ENCODE assay signal across 20 cellular contexts in genomic region chr20:21706345-21707195, GRCh38. TPM values are rescaled to one million over a fixed set of nuclear protein-coding genes. Genes with fewer than 3 reads are reported as not detected.
DNase-seq lines count a peak whose midpoint lies in the region; ATAC-seq and TF ChIP-seq lines count a peak whose summit lies in the region.
"Had no signal": no experiment of that assay in that cellular context is flagged by ENCODE, and none has a peak within 500 bp of the region (broad histone marks: within the 10 kb centered on the region; RNA-seq: fewer than 3 reads in every experiment).

No MANE protein-coding gene starts in this region.

- BruUV-seq in IMR-90 (replicated peaks; lab: Mats Ljungman, UMichigan): no TSS peak

- no peaks in the 10 kb centered on the region for H3K36me3 ChIP-seq in IMR-90 (ENCODE audit: control insufficient read depth, insufficient read depth, low read length)
- H3K36me3 ChIP-seq in hepatocyte (replicated peaks; ENCODE audit: insufficient read depth, low read depth): no peaks in the 10 kb centered on the region
- no peaks in the 10 kb centered on the region for H3K36me3 ChIP-seq in CD8-positive, alpha-beta memory T cell (ENCODE audit: insufficient read depth, low read length)
- H3K36me3 ChIP-seq: adrenal gland, SJSA1, transverse colon had no signal

- H2BK120ac ChIP-seq in IMR-90 (ENCODE audit: low read depth, low read length): no peak overlapping the region

- WGBS in IMR-90 (ENCODE audit: extremely low coverage in 2 of 2, insufficient read length in 1 of 2), 2 experiments: 3% methylated on average over 27 of the region's 73 CpGs; no CpG with 5 or more reads in 1 of the 2 experiments
- WGBS in hepatocyte (ENCODE audit: low lambda C conversion rate, missing lambda C conversion rate): 4% methylated on average over 71 of the region's 73 CpGs

- H3K79me2 ChIP-seq in hepatocyte: no peaks in the 10 kb centered on the region

- no peaks in the 10 kb centered on the region for H3K9me2 ChIP-seq in hepatocyte (replicated peaks; ENCODE audit: insufficient read depth)

- no peak for TF ChIP-seq RAD21 in IMR-90 (IDR thresholded peaks at IDR 0.05; ENCODE audit: low read length)

- H3K27ac ChIP-seq in IMR-90 (ENCODE audit: insufficient read depth, low read length): no peak overlapping the region
- no peak overlapping the region for H3K27ac ChIP-seq in hepatocyte
- H3K27ac ChIP-seq in CD8-positive, alpha-beta memory T cell (ENCODE audit: low read depth, low read length): no peak overlapping the region
- H3K27ac ChIP-seq: adrenal gland, SJSA1, transverse colon had no signal

- intact Hi-C loops in IMR-90 (cut with micrococcal nuclease): no loop called here

- peak overlapping the region; percentile 45 for H3K4me3 Mint-ChIP-seq in progenitor cell of endocrine pancreas (ENCODE audit: low read depth)
- H3K4me3 Mint-ChIP-seq in CD8-positive, alpha-beta memory T cell: no peak overlapping the region
- H3K4me3 Mint-ChIP-seq: memory B cell, natural killer cell had no signal

- H3K27me3 ChIP-seq in IMR-90 (ENCODE audit: control insufficient read depth, insufficient read depth, low read length) (peaks cover 62% of the 10 kb centered on the region), hepatocyte (peaks cover 94% of the 10 kb centered on the region)
- H3K27me3 ChIP-seq in CD8-positive, alpha-beta memory T cell (ENCODE audit: insufficient read depth, low read length, poor library complexity, severe bottlenecking): peaks cover 4% of the 10 kb centered on the region

- H3K18ac ChIP-seq in IMR-90 (ENCODE audit: low read depth, low read length): no peak overlapping the region

- H3K56ac ChIP-seq in IMR-90 (ENCODE audit: extremely low read depth, insufficient read depth, low read length): no peak overlapping the region

- no peak overlapping the region for H2AK5ac ChIP-seq in IMR-90 (ENCODE audit: low read depth, low read length)

- no peak overlapping the region for H2BK5ac ChIP-seq in IMR-90 (ENCODE audit: low read depth, low read length, poor library complexity, severe bottlenecking)

- no peaks in the 10 kb centered on the region for H4K20me1 ChIP-seq in IMR-90 (ENCODE audit: insufficient read depth, low read length)
- H4K20me1 ChIP-seq in hepatocyte (ENCODE audit: insufficient read depth, poor library complexity, severe bottlenecking): no peaks in the 10 kb centered on the region

- no peak overlapping the region for H2BK15ac ChIP-seq in IMR-90 (ENCODE audit: low read depth, low read length)

- no peaks in the 10 kb centered on the region for H3K9me3 Mint-ChIP-seq in progenitor cell of endocrine pancreas (ENCODE audit: low read depth)
- peaks cover 0 to 10% (median 0%) of the 10 kb centered on the region in 5 donors for H3K9me3 Mint-ChIP-seq in CD8-positive, alpha-beta memory T cell
- H3K9me3 Mint-ChIP-seq: natural killer cell had no signal

- DNase-seq in Daoy (ENCODE audit: low read depth): peak; percentile 35
- DNase-seq in IMR-90: no peak
- no peak for DNase-seq in hepatocyte (ENCODE audit: low spot score)
- no peak for DNase-seq in progenitor cell of endocrine pancreas (ENCODE audit: low spot score, unreplicated experiment)
- no peak for DNase-seq in C1 segment of cervical spinal cord (lab: John Stamatoyannopoulos, UW)
- no peak for DNase-seq in CD8-positive, alpha-beta memory T cell
- DNase-seq: activated gamma-delta T cell; adrenal gland; central memory CD4-positive, alpha-beta T cell; effector CD4-positive, alpha-beta T cell; Karpas-422; natural killer cell; stimulated activated naive CD4-positive, alpha-beta T cell; transverse colon had no signal

- in situ Hi-C loops in IMR-90 (cut with MboI; ENCODE audit: low sequenced_read_pairs): loop anchor here (25.0 kb wide), 1 partner anchor 606 kb away; no protein-coding TSS in a partner anchor

- H3K14ac ChIP-seq in IMR-90 (replicated peaks; ENCODE audit: low read depth, low read length): no peak overlapping the region

- no peak overlapping the region for H2BK20ac ChIP-seq in IMR-90 (ENCODE audit: low read depth, low read length)

- H3K9ac ChIP-seq in IMR-90 (ENCODE audit: low read depth, low read length): no peak overlapping the region

- peak overlapping the region; percentile 21 for H2AFZ ChIP-seq in IMR-90 (replicated peaks; ENCODE audit: low read length, poor library complexity)
- no peak overlapping the region for H2AFZ ChIP-seq in hepatocyte

- H3K4me3 ChIP-seq in IMR-90 (ENCODE audit: insufficient read depth, low read depth, low read length) (no peak overlapping the region), hepatocyte (no peak overlapping the region)
- no peak overlapping the region for H3K4me3 ChIP-seq in CD8-positive, alpha-beta memory T cell (ENCODE audit: low read length)
- H3K4me3 ChIP-seq: adrenal gland, SJSA1, transverse colon had no signal

- H3K27ac Mint-ChIP-seq in progenitor cell of endocrine pancreas: peak overlapping the region; percentile 73
- H3K27ac Mint-ChIP-seq in CD8-positive, alpha-beta memory T cell: no peak overlapping the region
- H3K27ac Mint-ChIP-seq: memory B cell, natural killer cell had no signal

- TF ChIP-seq CTCF in IMR-90 (conservative IDR thresholded peaks at IDR 0.05; ENCODE audit: low read depth, low read length) (no peak), hepatocyte (IDR thresholded peaks at IDR 0.05; ENCODE audit: poor library complexity) (no peak), progenitor cell of endocrine pancreas (IDR thresholded peaks at IDR 0.05; ENCODE audit: unreplicated experiment) (no peak)

- POLR2A ChIA-PET in IMR-90 (lab: Charles Lee; ENCODE audit: unreplicated experiment): no interaction called here
- POLR2A ChIA-PET in CD8-positive, alpha-beta memory T cell (lab: Charles Lee): no interaction called here

- TF ChIP-seq POLR2A in IMR-90 (IDR thresholded peaks at IDR 0.05; ENCODE audit: low read depth, low read length): no peak

- peaks cover 14% of the 10 kb centered on the region for H3K4me1 Mint-ChIP-seq in progenitor cell of endocrine pancreas (ENCODE audit: low read depth)
- H3K4me1 Mint-ChIP-seq in CD8-positive, alpha-beta memory T cell: peaks cover 0 to 9% (median 4%) of the 10 kb centered on the region in 3 donors
- H3K4me1 Mint-ChIP-seq: natural killer cell had no signal

- H3K23ac ChIP-seq in IMR-90 (ENCODE audit: low read depth, low read length): no peak overlapping the region

- CTCF ChIA-PET in IMR-90 (lab: Yijun Ruan, JAX): no interaction called here
- CTCF ChIA-PET in CD8-positive, alpha-beta memory T cell (lab: Charles Lee): no interaction called here

- dilution Hi-C loops in IMR-90 (cut with HindIII; ENCODE audit: low sequenced_read_pairs, unreplicated experiment): no loop called here

- H3K27me3 Mint-ChIP-seq in progenitor cell of endocrine pancreas: peaks cover 95% of the 10 kb centered on the region
- peaks cover 52 to 71% of the 10 kb centered on the region in 2 donors for H3K27me3 Mint-ChIP-seq in CD8-positive, alpha-beta memory T cell

- H3K9me1 ChIP-seq in IMR-90 (ENCODE audit: insufficient read depth, low read length): no peaks in the 10 kb centered on the region

- no peaks in the 10 kb centered on the region for H3K79me1 ChIP-seq in IMR-90 (ENCODE audit: low read depth in 1 of 2, low read length in 2 of 2)

- no peaks in the 10 kb centered on the region for H3K9me3 ChIP-seq in IMR-90 (ENCODE audit: control insufficient read depth, insufficient read depth, low read length)
- no peaks in the 10 kb centered on the region for H3K9me3 ChIP-seq in hepatocyte (ENCODE audit: low read depth)
- H3K9me3 ChIP-seq in CD8-positive, alpha-beta memory T cell (ENCODE audit: low read length): no peaks in the 10 kb centered on the region
- H3K9me3 ChIP-seq: adrenal gland, SJSA1, transverse colon had no signal

- H3K4me2 ChIP-seq in IMR-90 (ENCODE audit: low read depth, low read length): no peak overlapping the region
- H3K4me2 ChIP-seq in hepatocyte: peak overlapping the region; percentile 77

- H4K5ac ChIP-seq in IMR-90 (ENCODE audit: low read depth, low read length): no peak overlapping the region

- H4K8ac ChIP-seq in IMR-90 (ENCODE audit: low read depth in 2 of 2, low read length in 2 of 2): no peak overlapping the region

- H2AK9ac ChIP-seq in IMR-90 (replicated peaks; ENCODE audit: low read depth, low read length, poor library complexity): no peak overlapping the region

- H3K4me1 ChIP-seq in IMR-90 (ENCODE audit: control insufficient read depth, insufficient read depth, low read length) (no peaks in the 10 kb centered on the region), hepatocyte (ENCODE audit: insufficient read depth) (peaks cover 9% of the 10 kb centered on the region)
- H3K4me1 ChIP-seq in CD8-positive, alpha-beta memory T cell (ENCODE audit: insufficient read depth, low read length): no peaks in the 10 kb centered on the region
- H3K4me1 ChIP-seq: adrenal gland, SJSA1 had no signal

- H3K36me3 Mint-ChIP-seq in progenitor cell of endocrine pancreas (ENCODE audit: insufficient read depth): no peaks in the 10 kb centered on the region
- H3K36me3 Mint-ChIP-seq in CD8-positive, alpha-beta memory T cell: no peaks in the 10 kb centered on the region
- H3K36me3 Mint-ChIP-seq: natural killer cell had no signal

- no peak overlapping the region for H4K91ac ChIP-seq in IMR-90 (ENCODE audit: insufficient read depth, low read depth, low read length)

- no peak overlapping the region for H3K4ac ChIP-seq in IMR-90 (ENCODE audit: low read depth, low read length)

- ATAC-seq in IMR-90 (ENCODE audit: low read depth) (no peak), GM21576 (IDR thresholded peaks at IDR 0.05; ENCODE audit: unreplicated experiment) (no peak), GM18873 (IDR thresholded peaks at IDR 0.05; ENCODE audit: low FRiP score, unreplicated experiment) (no peak)
- ATAC-seq: natural killer cell had no signal

TF ChIP-seq in IMR-90, 13 proteins besides CTCF, POLR2A, EP300 and RAD21 (continues in another document):
- no peak for TF ChIP-seq MAFK (IDR thresholded peaks at IDR 0.05; ENCODE audit: low read depth, low read length)
- no peak for TF ChIP-seq MXI1 (IDR thresholded peaks at IDR 0.05; ENCODE audit: borderline replicate concordance, low read depth, low read length)
- TF ChIP-seq USF2 (IDR thresholded peaks at IDR 0.05; ENCODE audit: low read depth, low read length): no peak

RNA-seq across cellular contexts. Expression of gene PAX1, which starts 1.1 kb away (rescaled TPM):
- under 0.01 and 0.12 TPM in 2 replicates for total RNA-seq in Daoy (2014; rRNA removed; shearing (Covaris generic))
- total RNA-seq in IMR-90 (2012; rRNA removed) (not detected in 2 replicates), hepatocyte (0.44 TPM in 1 of 2 replicates, not detected in the other), progenitor cell of endocrine pancreas (1.3 and 3.3 TPM in 2 replicates)
- polyA plus RNA-seq in IMR-90 (2012; rRNA removed) (not detected in 2 replicates), hepatocyte (not detected in 2 replicates)
- not detected in 2 replicates for polyA plus RNA-seq in IMR-90 (2012; cell fraction: cytosol; rRNA removed)
- not detected in 2 replicates for polyA plus RNA-seq in IMR-90 (2012; cell fraction: nucleus; rRNA removed; ENCODE audit: low replicate concordance)
- not detected for total RNA-seq in CD8-positive, alpha-beta memory T cell
- not detected for polyA plus RNA-seq in CD8-positive, alpha-beta memory T cell
- total RNA-seq: adrenal gland; H4; natural killer cell; SJSA1; T-helper 2 cell treated with Interferon-gamma antibody and Interleukin-4, amounts not matched to agents 100 ng/mL and 5 ng/mL, for 36 hours; transverse colon had no signal
- polyA plus RNA-seq: adrenal gland had no signal
